Comparison of ENCODE assay signal across 1 cellular context in the genomic region with DNA sequence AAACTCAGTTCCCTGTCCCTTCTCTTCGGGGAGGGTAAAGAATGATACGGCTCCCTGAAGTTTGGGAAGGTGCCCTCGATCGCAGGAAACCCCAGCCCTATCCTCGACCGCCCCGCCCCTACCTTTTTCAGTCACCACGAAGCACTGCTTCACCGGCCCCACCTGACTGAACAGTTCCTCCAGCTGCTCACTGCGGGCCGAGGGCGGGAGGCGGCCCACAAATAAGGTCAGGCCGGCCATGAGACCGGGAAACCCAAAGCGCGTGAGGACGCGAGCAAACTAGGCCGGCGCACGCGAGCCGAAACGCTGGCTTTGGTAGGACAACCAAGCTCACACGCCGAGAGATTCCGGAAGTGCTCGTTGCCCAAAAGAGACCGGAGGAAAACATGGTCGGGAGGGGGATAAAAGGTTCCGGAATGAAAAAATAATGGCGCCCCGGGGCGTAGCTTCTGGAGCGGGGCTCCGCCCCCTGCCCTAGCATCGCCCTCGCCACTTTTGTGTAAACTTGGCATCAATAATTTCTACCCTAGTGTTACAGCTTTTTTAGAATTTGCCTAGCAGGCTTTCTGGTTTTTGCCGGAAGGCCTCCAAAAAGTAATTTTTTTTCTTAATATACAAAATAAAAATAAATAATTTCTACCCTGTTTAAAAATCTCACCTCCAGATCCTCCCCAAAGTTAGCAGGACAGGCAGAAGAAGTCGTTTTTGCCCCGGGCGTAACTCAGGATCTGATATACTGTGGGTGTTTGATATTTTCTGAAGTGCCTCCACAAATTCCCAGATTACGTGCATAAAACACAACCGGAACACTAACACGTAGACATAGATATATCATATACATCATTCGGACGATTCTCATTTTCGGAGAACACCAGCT.
A peak's percentile ranks its signal among the peaks of the same experiment; 100 is the strongest.
TF ChIP-seq lines count a peak whose summit lies in the region.

A gene with protein sequence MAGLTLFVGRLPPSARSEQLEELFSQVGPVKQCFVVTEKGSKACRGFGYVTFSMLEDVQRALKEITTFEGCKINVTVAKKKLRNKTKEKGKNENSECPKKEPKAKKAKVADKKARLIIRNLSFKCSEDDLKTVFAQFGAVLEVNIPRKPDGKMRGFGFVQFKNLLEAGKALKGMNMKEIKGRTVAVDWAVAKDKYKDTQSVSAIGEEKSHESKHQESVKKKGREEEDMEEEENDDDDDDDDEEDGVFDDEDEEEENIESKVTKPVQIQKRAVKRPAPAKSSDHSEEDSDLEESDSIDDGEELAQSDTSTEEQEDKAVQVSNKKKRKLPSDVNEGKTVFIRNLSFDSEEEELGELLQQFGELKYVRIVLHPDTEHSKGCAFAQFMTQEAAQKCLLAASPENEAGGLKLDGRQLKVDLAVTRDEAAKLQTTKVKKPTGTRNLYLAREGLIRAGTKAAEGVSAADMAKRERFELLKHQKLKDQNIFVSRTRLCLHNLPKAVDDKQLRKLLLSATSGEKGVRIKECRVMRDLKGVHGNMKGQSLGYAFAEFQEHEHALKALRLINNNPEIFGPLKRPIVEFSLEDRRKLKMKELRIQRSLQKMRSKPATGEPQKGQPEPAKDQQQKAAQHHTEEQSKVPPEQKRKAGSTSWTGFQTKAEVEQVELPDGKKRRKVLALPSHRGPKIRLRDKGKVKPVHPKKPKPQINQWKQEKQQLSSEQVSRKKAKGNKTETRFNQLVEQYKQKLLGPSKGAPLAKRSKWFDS (minus strand): TSS at position 355 of the 877 bp plus-strand sequence. CDS start 115 bp downstream, at position 240.

TF ChIP-seq in HepG2, 621 proteins besides CTCF, POLR2A, EP300 and RAD21 (continued from another document and continues in another):
- TF ChIP-seq, protein P1, sequence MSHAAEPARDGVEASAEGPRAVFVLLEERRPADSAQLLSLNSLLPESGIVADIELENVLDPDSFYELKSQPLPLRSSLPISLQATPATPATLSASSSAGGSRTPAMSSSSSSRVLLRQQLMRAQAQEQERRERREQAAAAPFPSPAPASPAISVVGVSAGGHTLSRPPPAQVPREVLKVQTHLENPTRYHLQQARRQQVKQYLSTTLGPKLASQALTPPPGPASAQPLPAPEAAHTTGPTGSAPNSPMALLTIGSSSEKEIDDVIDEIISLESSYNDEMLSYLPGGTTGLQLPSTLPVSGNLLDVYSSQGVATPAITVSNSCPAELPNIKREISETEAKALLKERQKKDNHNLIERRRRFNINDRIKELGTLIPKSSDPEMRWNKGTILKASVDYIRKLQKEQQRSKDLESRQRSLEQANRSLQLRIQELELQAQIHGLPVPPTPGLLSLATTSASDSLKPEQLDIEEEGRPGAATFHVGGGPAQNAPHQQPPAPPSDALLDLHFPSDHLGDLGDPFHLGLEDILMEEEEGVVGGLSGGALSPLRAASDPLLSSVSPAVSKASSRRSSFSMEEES (CRISPR knock-in tag; IDR thresholded peaks at IDR 0.05), result peak; percentile 96
- TF ChIP-seq DNMT1 (CRISPR knock-in tag; IDR thresholded peaks at IDR 0.05) (no peak), KLF12 (CRISPR knock-in tag; IDR thresholded peaks at IDR 0.05; ENCODE audit: borderline replicate concordance) (peak; percentile 93), MEIS1 (CRISPR knock-in tag; IDR thresholded peaks at IDR 0.05; ENCODE audit: borderline replicate concordance) (peak; percentile 91), LCORL (IDR thresholded peaks at IDR 0.05) (peak; percentile 57), LCORL (CRISPR knock-in tag; IDR thresholded peaks at IDR 0.05) (peak; percentile 82), ZNF652 (CRISPR knock-in tag; IDR thresholded peaks at IDR 0.05; ENCODE audit: borderline replicate concordance, low read depth) (peak; percentile 33; the same call in 1 of the 2 replicates), NFRKB (IDR thresholded peaks at IDR 0.05) (no peak), GABPA (IDR thresholded peaks at IDR 0.05; ENCODE audit: low read depth, low read length) (peak; percentile 85), GABPA (CRISPR knock-in tag; IDR thresholded peaks at IDR 0.05; ENCODE audit: low read depth) (peak; percentile 99), ZSCAN31 (CRISPR knock-in tag; IDR thresholded peaks at IDR 0.05; ENCODE audit: low read depth) (peak; percentile 94; the same call in 1 of the 2 replicates), IRX3 (CRISPR knock-in tag; IDR thresholded peaks at IDR 0.05; ENCODE audit: borderline replicate concordance, low read depth) (peak; percentile 100), KLF9 (CRISPR knock-in tag; IDR thresholded peaks at IDR 0.05; ENCODE audit: low read depth) (peak; percentile 97), ZNF234 (CRISPR knock-in tag; conservative IDR thresholded peaks at IDR 0.05) (peak; percentile 95), FOXC1 (CRISPR knock-in tag; IDR thresholded peaks at IDR 0.05; ENCODE audit: borderline replicate concordance) (peak; percentile 99), ZNF264 (CRISPR knock-in tag; IDR thresholded peaks at IDR 0.05) (peak; percentile 96), TEAD2 (CRISPR knock-in tag; IDR thresholded peaks at IDR 0.05) (peak; percentile 96), SETDB1 (CRISPR knock-in tag; IDR thresholded peaks at IDR 0.05; ENCODE audit: borderline replicate concordance) (peak; percentile 98), KDM2A (CRISPR knock-in tag; IDR thresholded peaks at IDR 0.05; ENCODE audit: borderline replicate concordance, low read depth) (peak; percentile 99), ZNF292 (CRISPR knock-in tag; IDR thresholded peaks at IDR 0.05; ENCODE audit: borderline replicate concordance, low read depth) (peak; percentile 70; the same call in 1 of the 2 replicates), KLF11 (CRISPR knock-in tag; IDR thresholded peaks at IDR 0.05) (peak; percentile 99), BORCS8-MEF2B (CRISPR knock-in tag; IDR thresholded peaks at IDR 0.05) (peak; percentile 100)
- TF ChIP-seq, protein P2, sequence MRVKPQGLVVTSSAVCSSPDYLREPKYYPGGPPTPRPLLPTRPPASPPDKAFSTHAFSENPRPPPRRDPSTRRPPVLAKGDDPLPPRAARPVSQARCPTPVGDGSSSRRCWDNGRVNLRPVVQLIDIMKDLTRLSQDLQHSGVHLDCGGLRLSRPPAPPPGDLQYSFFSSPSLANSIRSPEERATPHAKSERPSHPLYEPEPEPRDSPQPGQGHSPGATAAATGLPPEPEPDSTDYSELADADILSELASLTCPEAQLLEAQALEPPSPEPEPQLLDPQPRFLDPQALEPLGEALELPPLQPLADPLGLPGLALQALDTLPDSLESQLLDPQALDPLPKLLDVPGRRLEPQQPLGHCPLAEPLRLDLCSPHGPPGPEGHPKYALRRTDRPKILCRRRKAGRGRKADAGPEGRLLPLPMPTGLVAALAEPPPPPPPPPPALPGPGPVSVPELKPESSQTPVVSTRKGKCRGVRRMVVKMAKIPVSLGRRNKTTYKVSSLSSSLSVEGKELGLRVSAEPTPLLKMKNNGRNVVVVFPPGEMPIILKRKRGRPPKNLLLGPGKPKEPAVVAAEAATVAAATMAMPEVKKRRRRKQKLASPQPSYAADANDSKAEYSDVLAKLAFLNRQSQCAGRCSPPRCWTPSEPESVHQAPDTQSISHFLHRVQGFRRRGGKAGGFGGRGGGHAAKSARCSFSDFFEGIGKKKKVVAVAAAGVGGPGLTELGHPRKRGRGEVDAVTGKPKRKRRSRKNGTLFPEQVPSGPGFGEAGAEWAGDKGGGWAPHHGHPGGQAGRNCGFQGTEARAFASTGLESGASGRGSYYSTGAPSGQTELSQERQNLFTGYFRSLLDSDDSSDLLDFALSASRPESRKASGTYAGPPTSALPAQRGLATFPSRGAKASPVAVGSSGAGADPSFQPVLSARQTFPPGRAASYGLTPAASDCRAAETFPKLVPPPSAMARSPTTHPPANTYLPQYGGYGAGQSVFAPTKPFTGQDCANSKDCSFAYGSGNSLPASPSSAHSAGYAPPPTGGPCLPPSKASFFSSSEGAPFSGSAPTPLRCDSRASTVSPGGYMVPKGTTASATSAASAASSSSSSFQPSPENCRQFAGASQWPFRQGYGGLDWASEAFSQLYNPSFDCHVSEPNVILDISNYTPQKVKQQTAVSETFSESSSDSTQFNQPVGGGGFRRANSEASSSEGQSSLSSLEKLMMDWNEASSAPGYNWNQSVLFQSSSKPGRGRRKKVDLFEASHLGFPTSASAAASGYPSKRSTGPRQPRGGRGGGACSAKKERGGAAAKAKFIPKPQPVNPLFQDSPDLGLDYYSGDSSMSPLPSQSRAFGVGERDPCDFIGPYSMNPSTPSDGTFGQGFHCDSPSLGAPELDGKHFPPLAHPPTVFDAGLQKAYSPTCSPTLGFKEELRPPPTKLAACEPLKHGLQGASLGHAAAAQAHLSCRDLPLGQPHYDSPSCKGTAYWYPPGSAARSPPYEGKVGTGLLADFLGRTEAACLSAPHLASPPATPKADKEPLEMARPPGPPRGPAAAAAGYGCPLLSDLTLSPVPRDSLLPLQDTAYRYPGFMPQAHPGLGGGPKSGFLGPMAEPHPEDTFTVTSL (CRISPR knock-in tag; IDR thresholded peaks at IDR 0.05; ENCODE audit: borderline replicate concordance), result peak; percentile 81
- TF ChIP-seq, protein P3, sequence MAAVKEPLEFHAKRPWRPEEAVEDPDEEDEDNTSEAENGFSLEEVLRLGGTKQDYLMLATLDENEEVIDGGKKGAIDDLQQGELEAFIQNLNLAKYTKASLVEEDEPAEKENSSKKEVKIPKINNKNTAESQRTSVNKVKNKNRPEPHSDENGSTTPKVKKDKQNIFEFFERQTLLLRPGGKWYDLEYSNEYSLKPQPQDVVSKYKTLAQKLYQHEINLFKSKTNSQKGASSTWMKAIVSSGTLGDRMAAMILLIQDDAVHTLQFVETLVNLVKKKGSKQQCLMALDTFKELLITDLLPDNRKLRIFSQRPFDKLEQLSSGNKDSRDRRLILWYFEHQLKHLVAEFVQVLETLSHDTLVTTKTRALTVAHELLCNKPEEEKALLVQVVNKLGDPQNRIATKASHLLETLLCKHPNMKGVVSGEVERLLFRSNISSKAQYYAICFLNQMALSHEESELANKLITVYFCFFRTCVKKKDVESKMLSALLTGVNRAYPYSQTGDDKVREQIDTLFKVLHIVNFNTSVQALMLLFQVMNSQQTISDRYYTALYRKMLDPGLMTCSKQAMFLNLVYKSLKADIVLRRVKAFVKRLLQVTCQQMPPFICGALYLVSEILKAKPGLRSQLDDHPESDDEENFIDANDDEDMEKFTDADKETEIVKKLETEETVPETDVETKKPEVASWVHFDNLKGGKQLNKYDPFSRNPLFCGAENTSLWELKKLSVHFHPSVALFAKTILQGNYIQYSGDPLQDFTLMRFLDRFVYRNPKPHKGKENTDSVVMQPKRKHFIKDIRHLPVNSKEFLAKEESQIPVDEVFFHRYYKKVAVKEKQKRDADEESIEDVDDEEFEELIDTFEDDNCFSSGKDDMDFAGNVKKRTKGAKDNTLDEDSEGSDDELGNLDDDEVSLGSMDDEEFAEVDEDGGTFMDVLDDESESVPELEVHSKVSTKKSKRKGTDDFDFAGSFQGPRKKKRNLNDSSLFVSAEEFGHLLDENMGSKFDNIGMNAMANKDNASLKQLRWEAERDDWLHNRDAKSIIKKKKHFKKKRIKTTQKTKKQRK (IDR thresholded peaks at IDR 0.05; ENCODE audit: low read length), result no peak
- TF ChIP-seq, protein P4, sequence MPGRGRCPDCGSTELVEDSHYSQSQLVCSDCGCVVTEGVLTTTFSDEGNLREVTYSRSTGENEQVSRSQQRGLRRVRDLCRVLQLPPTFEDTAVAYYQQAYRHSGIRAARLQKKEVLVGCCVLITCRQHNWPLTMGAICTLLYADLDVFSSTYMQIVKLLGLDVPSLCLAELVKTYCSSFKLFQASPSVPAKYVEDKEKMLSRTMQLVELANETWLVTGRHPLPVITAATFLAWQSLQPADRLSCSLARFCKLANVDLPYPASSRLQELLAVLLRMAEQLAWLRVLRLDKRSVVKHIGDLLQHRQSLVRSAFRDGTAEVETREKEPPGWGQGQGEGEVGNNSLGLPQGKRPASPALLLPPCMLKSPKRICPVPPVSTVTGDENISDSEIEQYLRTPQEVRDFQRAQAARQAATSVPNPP (CRISPR knock-in tag; IDR thresholded peaks at IDR 0.05), result peak; percentile 100
- TF ChIP-seq, protein P5, sequence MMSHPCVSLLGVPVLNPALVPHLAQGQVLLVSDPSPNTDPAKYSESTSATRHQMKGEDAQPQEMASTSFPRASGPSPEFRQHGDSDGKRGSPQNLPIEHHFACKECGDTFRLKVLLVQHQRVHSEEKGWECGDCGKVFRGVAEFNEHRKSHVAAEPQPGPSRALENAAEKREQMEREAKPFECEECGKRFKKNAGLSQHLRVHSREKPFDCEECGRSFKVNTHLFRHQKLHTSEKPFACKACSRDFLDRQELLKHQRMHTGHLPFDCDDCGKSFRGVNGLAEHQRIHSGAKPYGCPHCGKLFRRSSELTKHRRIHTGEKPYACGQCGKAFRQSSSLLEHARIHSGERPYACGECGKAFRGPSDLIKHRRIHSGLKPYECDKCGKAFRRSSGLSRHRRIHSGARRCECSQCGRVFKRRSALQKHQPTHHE (CRISPR knock-in tag; IDR thresholded peaks at IDR 0.05; ENCODE audit: borderline replicate concordance), result peak; percentile 99
- TF ChIP-seq, protein P6, sequence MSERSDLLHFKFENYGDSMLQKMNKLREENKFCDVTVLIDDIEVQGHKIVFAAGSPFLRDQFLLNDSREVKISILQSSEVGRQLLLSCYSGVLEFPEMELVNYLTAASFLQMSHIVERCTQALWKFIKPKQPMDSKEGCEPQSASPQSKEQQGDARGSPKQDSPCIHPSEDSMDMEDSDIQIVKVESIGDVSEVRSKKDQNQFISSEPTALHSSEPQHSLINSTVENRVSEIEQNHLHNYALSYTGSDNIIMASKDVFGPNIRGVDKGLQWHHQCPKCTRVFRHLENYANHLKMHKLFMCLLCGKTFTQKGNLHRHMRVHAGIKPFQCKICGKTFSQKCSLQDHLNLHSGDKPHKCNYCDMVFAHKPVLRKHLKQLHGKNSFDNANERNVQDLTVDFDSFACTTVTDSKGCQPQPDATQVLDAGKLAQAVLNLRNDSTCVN (CRISPR knock-in tag; IDR thresholded peaks at IDR 0.05; ENCODE audit: borderline replicate concordance), result peak; percentile 96
- TF ChIP-seq, protein P7, sequence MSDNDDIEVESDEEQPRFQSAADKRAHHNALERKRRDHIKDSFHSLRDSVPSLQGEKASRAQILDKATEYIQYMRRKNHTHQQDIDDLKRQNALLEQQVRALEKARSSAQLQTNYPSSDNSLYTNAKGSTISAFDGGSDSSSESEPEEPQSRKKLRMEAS (IDR thresholded peaks at IDR 0.05), result peak; percentile 100
- TF ChIP-seq, protein P8, sequence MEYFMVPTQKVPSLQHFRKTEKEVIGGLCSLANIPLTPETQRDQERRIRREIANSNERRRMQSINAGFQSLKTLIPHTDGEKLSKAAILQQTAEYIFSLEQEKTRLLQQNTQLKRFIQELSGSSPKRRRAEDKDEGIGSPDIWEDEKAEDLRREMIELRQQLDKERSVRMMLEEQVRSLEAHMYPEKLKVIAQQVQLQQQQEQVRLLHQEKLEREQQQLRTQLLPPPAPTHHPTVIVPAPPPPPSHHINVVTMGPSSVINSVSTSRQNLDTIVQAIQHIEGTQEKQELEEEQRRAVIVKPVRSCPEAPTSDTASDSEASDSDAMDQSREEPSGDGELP (IDR thresholded peaks at IDR 0.05; ENCODE audit: borderline replicate concordance, low read depth), result peak; percentile 69
- TF ChIP-seq, protein P9, sequence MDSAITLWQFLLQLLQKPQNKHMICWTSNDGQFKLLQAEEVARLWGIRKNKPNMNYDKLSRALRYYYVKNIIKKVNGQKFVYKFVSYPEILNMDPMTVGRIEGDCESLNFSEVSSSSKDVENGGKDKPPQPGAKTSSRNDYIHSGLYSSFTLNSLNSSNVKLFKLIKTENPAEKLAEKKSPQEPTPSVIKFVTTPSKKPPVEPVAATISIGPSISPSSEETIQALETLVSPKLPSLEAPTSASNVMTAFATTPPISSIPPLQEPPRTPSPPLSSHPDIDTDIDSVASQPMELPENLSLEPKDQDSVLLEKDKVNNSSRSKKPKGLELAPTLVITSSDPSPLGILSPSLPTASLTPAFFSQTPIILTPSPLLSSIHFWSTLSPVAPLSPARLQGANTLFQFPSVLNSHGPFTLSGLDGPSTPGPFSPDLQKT (CRISPR knock-in tag; IDR thresholded peaks at IDR 0.05; ENCODE audit: borderline replicate concordance), result peak; percentile 68; the same call in 1 of the 2 replicates
